In genomic region chr5:179805070-179805528, GRCh38 we compare ENCODE assay signal across 8 cellular contexts. TPM values are rescaled to one million over a fixed set of nuclear protein-coding genes. Genes with fewer than 3 reads are reported as not detected.
DNase-seq lines count a peak whose midpoint lies in the region; ATAC-seq, FAIRE-seq and TF ChIP-seq lines count a peak whose summit lies in the region.

No MANE protein-coding gene starts in this region.

- H2AFZ ChIP-seq in astrocyte (ENCODE audit: low read depth, low read length) = peak overlapping the region; percentile 18

- intact Hi-C loops in activated CD4-positive, alpha-beta T cell treated with anti-CD3 and anti-CD28 coated beads for 36 hours (cut with DNase I, micrococcal nuclease) = loop anchor here (2.0 to 5.0 kb wide), 5 partner anchors 16 to 487 kb away; partner anchors contain the start of genes HNRNPH1 (in 1 of the 2), MAPK9 (in 1 of the 2), RUFY1 (in 1 of the 2) and SQSTM1 (in 1 of the 2)
- intact Hi-C loops in kidney (cut with DNase I) (no loop called here), testis (cut with DNase I; ENCODE audit: low total_unique reads) (no loop called here)

- no peak for ATAC-seq in activated CD4-positive, alpha-beta T cell treated with anti-CD3 and anti-CD28 coated beads for 36 hours
- ATAC-seq in HG03378 (IDR thresholded peaks at IDR 0.05; ENCODE audit: unreplicated experiment) = no peak

- peak overlapping the region; percentile 43 for H3K27ac Mint-ChIP-seq in activated CD4-positive, alpha-beta T cell treated with anti-CD3 and anti-CD28 coated beads for 36 hours
- no peak overlapping the region for H3K27ac Mint-ChIP-seq in astrocyte (ENCODE audit: unreplicated experiment)

- peak overlapping the region; percentile 30 for H3K27ac ChIP-seq in astrocyte (ENCODE audit: low read depth, low read length)
- H3K27ac ChIP-seq in kidney (ENCODE audit: low read depth in 2 of 2, low read length in 2 of 2) = peak overlapping the region; percentile 91 to 92
- H3K27ac ChIP-seq in testis = peak overlapping the region; percentile 86 to 96

- CTCF ChIA-PET in activated CD4-positive, alpha-beta T cell treated with anti-CD3 and anti-CD28 coated beads for 36 hours (lab: Charles Lee) = no interaction called here

- peaks cover 43% of the 10 kb centered on the region for H3K79me2 ChIP-seq in astrocyte (ENCODE audit: insufficient read depth, low read length)

- WGBS in testis, 2 donors = 54% methylated on average over 6 of the region's 9 CpGs; no CpG with 5 or more reads in 1 of the 2 donors

- POLR2A ChIA-PET in activated CD4-positive, alpha-beta T cell treated with anti-CD3 and anti-CD28 coated beads for 36 hours (lab: Charles Lee) = no interaction called here

- peak overlapping the region; percentile 71 for H3K4me3 ChIP-seq in astrocyte (ENCODE audit: insufficient read depth, low read depth, low read length)
- peak overlapping the region; percentile 44 to 62 for H3K4me3 ChIP-seq in kidney (ENCODE audit: low read length in 2 of 2)
- H3K4me3 ChIP-seq in testis = peak overlapping the region; percentile 86 to 88

- peak overlapping the region; percentile 82 for H3K4me3 Mint-ChIP-seq in activated CD4-positive, alpha-beta T cell treated with anti-CD3 and anti-CD28 coated beads for 36 hours
- peak overlapping the region; percentile 85 for H3K4me3 Mint-ChIP-seq in astrocyte (ENCODE audit: unreplicated experiment)

- no peaks in the 10 kb centered on the region for H3K27me3 Mint-ChIP-seq in activated CD4-positive, alpha-beta T cell treated with anti-CD3 and anti-CD28 coated beads for 36 hours
- no peaks in the 10 kb centered on the region for H3K27me3 Mint-ChIP-seq in astrocyte (ENCODE audit: low read depth, unreplicated experiment)

- no peaks in the 10 kb centered on the region for H3K36me3 ChIP-seq in astrocyte (ENCODE audit: insufficient read depth, low read length)
- H3K36me3 ChIP-seq in kidney (ENCODE audit: control insufficient read depth in 1 of 2, insufficient read depth in 2 of 2, low read length in 2 of 2) = peaks cover 0 to 6% of the 10 kb centered on the region in 2 donors
- H3K36me3 ChIP-seq in testis (ENCODE audit: low read depth, missing control alignments) = no peaks in the 10 kb centered on the region

- TF ChIP-seq POLR2A in testis (IDR thresholded peaks at IDR 0.05) = no peak

- no peak for DNase-seq in activated CD4-positive, alpha-beta T cell treated with anti-CD3 and anti-CD28 coated beads for 36 hours
- DNase-seq in activated CD4-positive, alpha-beta T cell treated with anti-CD3 and anti-CD28 coated beads for 4 hours = no peak
- DNase-seq in astrocyte (ENCODE audit: low read depth) (no peak), kidney (peak; percentile 72), testis (no peak), islet precursor cell (no peak), retina (no peak)

- H3K9me3 ChIP-seq in astrocyte (ENCODE audit: insufficient read depth, low read depth, low read length) (no peaks in the 10 kb centered on the region), kidney (ENCODE audit: control insufficient read depth in 1 of 2, low read length in 2 of 2) (no peaks in the 10 kb centered on the region), testis (no peaks in the 10 kb centered on the region)

- peaks cover 36% of the 10 kb centered on the region for H3K4me1 Mint-ChIP-seq in activated CD4-positive, alpha-beta T cell treated with anti-CD3 and anti-CD28 coated beads for 36 hours
- H3K4me1 Mint-ChIP-seq in astrocyte (ENCODE audit: low read depth, unreplicated experiment) = peaks cover 14% of the 10 kb centered on the region

- TF ChIP-seq CTCF in astrocyte (IDR thresholded peaks at IDR 0.05; ENCODE audit: insufficient read depth, low read depth, low read length) (no peak), kidney (IDR thresholded peaks at IDR 0.05; ENCODE audit: borderline replicate concordance, extremely low read depth, insufficient read depth) (no peak), testis (IDR thresholded peaks at IDR 0.05) (no peak)

- peaks cover 51% of the 10 kb centered on the region for H4K20me1 ChIP-seq in astrocyte (ENCODE audit: insufficient read depth, low read length)

- H3K9ac ChIP-seq in astrocyte (ENCODE audit: low read length) (peak overlapping the region; percentile 83), kidney (ENCODE audit: low read length in 2 of 2) (peak overlapping the region; percentile 73 to 77)

- H3K27me3 ChIP-seq in astrocyte (ENCODE audit: insufficient read depth, low read length) (no peaks in the 10 kb centered on the region), testis (no peaks in the 10 kb centered on the region)

- peaks cover 2% of the 10 kb centered on the region for H3K36me3 Mint-ChIP-seq in activated CD4-positive, alpha-beta T cell treated with anti-CD3 and anti-CD28 coated beads for 36 hours (ENCODE audit: low read depth)
- H3K36me3 Mint-ChIP-seq in astrocyte (ENCODE audit: low read depth, unreplicated experiment) = peaks cover 7% of the 10 kb centered on the region

- no peak for FAIRE-seq in astrocyte (lab: Jason Lieb, UNC)
- FAIRE-seq in kidney (lab: Jason Lieb, UNC) = no peak

- H3K9me3 Mint-ChIP-seq in activated CD4-positive, alpha-beta T cell treated with anti-CD3 and anti-CD28 coated beads for 36 hours (ENCODE audit: low read depth) = no peaks in the 10 kb centered on the region
- no peaks in the 10 kb centered on the region for H3K9me3 Mint-ChIP-seq in astrocyte (ENCODE audit: unreplicated experiment)

- peak overlapping the region; percentile 92 for H3K4me2 ChIP-seq in astrocyte (ENCODE audit: low read length)

- H3K4me1 ChIP-seq in astrocyte (ENCODE audit: insufficient read depth, low read length) = peaks cover 21% of the 10 kb centered on the region
- H3K4me1 ChIP-seq in kidney (ENCODE audit: control insufficient read depth in 1 of 2, insufficient read depth in 1 of 2, low read depth in 1 of 2, low read length in 2 of 2) = peaks cover 20 to 31% of the 10 kb centered on the region in 2 donors
- peaks cover 35% of the 10 kb centered on the region for H3K4me1 ChIP-seq in testis

RNA-seq across cellular contexts. Expression of gene MGAT4B, which starts 1.6 kb away (rescaled TPM):
- total RNA-seq in activated CD4-positive, alpha-beta T cell treated with anti-CD3 and anti-CD28 coated beads for 36 hours = 10 to 100 TPM; 52.4 to 62.8 TPM
- 179 and 193 TPM in 2 replicates for total RNA-seq in astrocyte
- total RNA-seq in kidney = 174 TPM
- 79.4 TPM for polyA plus RNA-seq in kidney (ENCODE audit: insufficient read depth, low read depth, low replicate concordance)
- total RNA-seq in testis = 100 to 1,000 TPM; 149 to 152 TPM
- polyA plus RNA-seq in testis (ENCODE audit: insufficient read depth, low read depth, low replicate concordance) = 67.9 TPM

RNA-seq across cellular contexts. Expression of gene LTC4S, which starts 11.3 kb away (rescaled TPM):
- total RNA-seq in activated CD4-positive, alpha-beta T cell treated with anti-CD3 and anti-CD28 coated beads for 36 hours = under 1 TPM; 0.39 to 0.42 TPM
- total RNA-seq in astrocyte (1.2 and 1.3 TPM in 2 replicates), kidney (30.6 TPM), testis (10 to 100 TPM in 1 of 2 donors, 1 to 10 TPM in 1; 3.7 to 10.3 TPM)
- polyA plus RNA-seq in kidney (ENCODE audit: insufficient read depth, low read depth, low replicate concordance) (20.1 TPM), testis (ENCODE audit: insufficient read depth, low read depth, low replicate concordance) (4.8 TPM)

RNA-seq across cellular contexts. Expression of gene SQSTM1, which starts 15.6 kb away (rescaled TPM):
- 10 to 100 TPM; 70.6 to 87.6 TPM for total RNA-seq in activated CD4-positive, alpha-beta T cell treated with anti-CD3 and anti-CD28 coated beads for 36 hours
- total RNA-seq in astrocyte (215 and 262 TPM in 2 replicates), kidney (249 TPM), testis (100 to 1,000 TPM; 192 to 255 TPM)
- polyA plus RNA-seq in kidney (ENCODE audit: insufficient read depth, low read depth, low replicate concordance) (309 TPM), testis (ENCODE audit: insufficient read depth, low read depth, low replicate concordance) (165 TPM)

RNA-seq across cellular contexts. Expression of gene MRNIP, which starts 53.5 kb away (rescaled TPM):
- total RNA-seq in activated CD4-positive, alpha-beta T cell treated with anti-CD3 and anti-CD28 coated beads for 36 hours = 10 to 100 TPM; 19.4 to 19.7 TPM
- total RNA-seq in astrocyte (19.9 and 20.7 TPM in 2 replicates), kidney (36.6 TPM), testis (10 to 100 TPM; 58.7 to 61.4 TPM)
- polyA plus RNA-seq in kidney (ENCODE audit: insufficient read depth, low read depth, low replicate concordance) (25.3 TPM), testis (ENCODE audit: insufficient read depth, low read depth, low replicate concordance) (34.9 TPM)

Comparison
In these comparisons a context has a peak if more than half of its experiments do, and no peak if none do; other contexts are left out.
1. H3K27ac ChIP-seq: peak in every context shown above with its lines; median percentile 92 in kidney; 91 in testis; 30 in astrocyte.
2. intact Hi-C loops: an anchor here in activated CD4-positive, alpha-beta T cell treated with anti-CD3 and anti-CD28 coated beads for 36 hours (2.0 to 5.0 kb wide); none called in kidney and testis.